Comparison of ENCODE assay signal across 12 cellular contexts in the genomic region with DNA sequence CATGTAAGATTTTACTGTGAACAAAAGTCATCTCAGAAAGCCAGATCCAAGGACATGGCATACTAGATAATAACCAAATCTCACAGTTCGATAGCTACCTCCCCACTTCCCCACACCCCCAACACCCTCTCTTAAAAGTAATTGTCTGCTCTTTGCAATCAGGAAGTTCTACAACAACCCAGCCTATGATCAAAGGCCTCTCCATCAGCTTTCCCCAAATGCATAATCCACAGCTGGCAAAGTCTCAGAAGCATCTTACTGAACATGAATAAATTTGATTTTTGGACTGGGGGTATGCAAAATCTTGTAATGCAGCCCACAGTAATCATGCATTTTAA.
DNase-seq lines count a peak whose midpoint lies in the region; TF ChIP-seq lines count a peak whose summit lies in the region.
"Had no signal": no experiment of that assay in that cellular context is flagged by ENCODE, and none has a peak within 500 bp of the region (broad histone marks: within the 10 kb centered on the region; RNA-seq: fewer than 3 reads in every experiment).

No MANE protein-coding gene starts in this region.

- no peak overlapping the region for H3K4me3 ChIP-seq in HL-60 (replicated peaks; ENCODE audit: insufficient read depth, low read length)
- H3K4me3 ChIP-seq in neutrophil (ENCODE audit: low read depth in 1 of 2, low read length in 1 of 2): peak overlapping the region in 1 of 2 experiments; percentile 46
- H3K4me3 ChIP-seq: upper lobe of left lung had no signal

- H3K9me3 ChIP-seq in neutrophil: no peaks in the 10 kb centered on the region
- H3K9me3 ChIP-seq: upper lobe of left lung had no signal

- peak overlapping the region; percentile 80 for H3K27ac Mint-ChIP-seq in T-helper 2 cell treated with Interferon-gamma antibody and Interleukin-4, amounts not matched to agents 5 μg/mL and 100 μg/mL, for 36 hours
- H3K27ac Mint-ChIP-seq in activated T-helper 1 cell treated with anti-CD3 and anti-CD28 coated beads, Interleukin-12 subunit alpha, Interleukin-12 subunit beta, Interleukin-2, Interleukin-4 antibody, amounts not matched to agents 30 ng/mL and 10 ng/mL and 1 ng/mL, durations not matched to agents 14 hours and 24 hours and 36 hours: peak overlapping the region; percentile 91
- H3K27ac Mint-ChIP-seq: nephron progenitor cell had no signal

- no peak for DNase-seq in T-helper 2 cell treated with Interferon-gamma antibody and Interleukin-4, amounts not matched to agents 5 μg/mL and 100 μg/mL, for 36 hours (ENCODE audit: low spot score)
- DNase-seq in T-helper 2 cell (no peak), HL-60 (ENCODE audit: low read depth in 1 of 2, low spot score in 1 of 2) (peak in 1 of 2 experiments; percentile 57), GF-D8 (lab: John Stamatoyannopoulos, UW) (no peak), T1000 (lab: John Stamatoyannopoulos, UW) (no peak), HuH-7.5 (ENCODE audit: low spot score) (no peak)
- DNase-seq in activated T-helper 1 cell treated with anti-CD3 and anti-CD28 coated beads, Interleukin-12 subunit alpha, Interleukin-12 subunit beta, Interleukin-2, Interleukin-4 antibody, amounts not matched to agents 30 ng/mL and 10 ng/mL and 1 ng/mL, durations not matched to agents 14 hours and 24 hours and 36 hours (ENCODE audit: low spot score): no peak
- DNase-seq: activated CD4-positive, alpha-beta T cell treated with anti-CD3 and anti-CD28 coated beads for 4 hours; kidney; nephron progenitor cell; upper lobe of left lung had no signal

- peaks cover 32% of the 10 kb centered on the region for H3K36me3 Mint-ChIP-seq in T-helper 2 cell treated with Interferon-gamma antibody and Interleukin-4, amounts not matched to agents 5 μg/mL and 100 μg/mL, for 36 hours (ENCODE audit: low read depth)
- peaks cover 12% of the 10 kb centered on the region for H3K36me3 Mint-ChIP-seq in activated T-helper 1 cell treated with anti-CD3 and anti-CD28 coated beads, Interleukin-12 subunit alpha, Interleukin-12 subunit beta, Interleukin-2, Interleukin-4 antibody, amounts not matched to agents 30 ng/mL and 10 ng/mL and 1 ng/mL, durations not matched to agents 14 hours and 24 hours and 36 hours (ENCODE audit: low read depth)

- H3K27me3 ChIP-seq in HL-60 (ENCODE audit: insufficient read depth, poor library complexity, severe bottlenecking): no peaks in the 10 kb centered on the region
- no peaks in the 10 kb centered on the region for H3K27me3 ChIP-seq in neutrophil
- H3K27me3 ChIP-seq: upper lobe of left lung had no signal

- TF ChIP-seq CTCF in HL-60 (IDR thresholded peaks at IDR 0.05; ENCODE audit: insufficient read depth, low read length): no peak
- no peak for TF ChIP-seq CTCF in neutrophil (IDR thresholded peaks at IDR 0.05)

- peaks cover 76% of the 10 kb centered on the region for H3K4me1 Mint-ChIP-seq in T-helper 2 cell treated with Interferon-gamma antibody and Interleukin-4, amounts not matched to agents 5 μg/mL and 100 μg/mL, for 36 hours (ENCODE audit: low read depth)
- H3K4me1 Mint-ChIP-seq in activated T-helper 1 cell treated with anti-CD3 and anti-CD28 coated beads, Interleukin-12 subunit alpha, Interleukin-12 subunit beta, Interleukin-2, Interleukin-4 antibody, amounts not matched to agents 30 ng/mL and 10 ng/mL and 1 ng/mL, durations not matched to agents 14 hours and 24 hours and 36 hours (ENCODE audit: low read depth): peaks cover 79% of the 10 kb centered on the region
- H3K4me1 Mint-ChIP-seq: nephron progenitor cell had no signal

- H3K9me3 Mint-ChIP-seq in T-helper 2 cell treated with Interferon-gamma antibody and Interleukin-4, amounts not matched to agents 5 μg/mL and 100 μg/mL, for 36 hours: no peaks in the 10 kb centered on the region
- no peaks in the 10 kb centered on the region for H3K9me3 Mint-ChIP-seq in activated T-helper 1 cell treated with anti-CD3 and anti-CD28 coated beads, Interleukin-12 subunit alpha, Interleukin-12 subunit beta, Interleukin-2, Interleukin-4 antibody, amounts not matched to agents 30 ng/mL and 10 ng/mL and 1 ng/mL, durations not matched to agents 14 hours and 24 hours and 36 hours
- H3K9me3 Mint-ChIP-seq: nephron progenitor cell had no signal

- peak overlapping the region; percentile 83 for H3K4me3 Mint-ChIP-seq in T-helper 2 cell treated with Interferon-gamma antibody and Interleukin-4, amounts not matched to agents 5 μg/mL and 100 μg/mL, for 36 hours
- H3K4me3 Mint-ChIP-seq in activated T-helper 1 cell treated with anti-CD3 and anti-CD28 coated beads, Interleukin-12 subunit alpha, Interleukin-12 subunit beta, Interleukin-2, Interleukin-4 antibody, amounts not matched to agents 30 ng/mL and 10 ng/mL and 1 ng/mL, durations not matched to agents 14 hours and 24 hours and 36 hours: peak overlapping the region; percentile 64
- H3K4me3 Mint-ChIP-seq: nephron progenitor cell had no signal

- intact Hi-C loops in activated T-helper 1 cell treated with anti-CD3 and anti-CD28 coated beads, Interleukin-12 subunit alpha, Interleukin-12 subunit beta, Interleukin-2, Interleukin-4 antibody, amounts not matched to agents 30 ng/mL and 10 ng/mL and 1 ng/mL, durations not matched to agents 14 hours and 24 hours and 36 hours (cut with micrococcal nuclease): loop anchor here (1.0 to 2.0 kb wide), 3 partner anchors 9 to 68 kb away; no protein-coding TSS in a partner anchor

- peak overlapping the region; percentile 87 for H3K27ac ChIP-seq in HL-60 (replicated peaks)
- peak overlapping the region; percentile 87 for H3K27ac ChIP-seq in neutrophil

- H3K27me3 Mint-ChIP-seq in T-helper 2 cell treated with Interferon-gamma antibody and Interleukin-4, amounts not matched to agents 5 μg/mL and 100 μg/mL, for 36 hours (ENCODE audit: low read depth): no peaks in the 10 kb centered on the region
- no peaks in the 10 kb centered on the region for H3K27me3 Mint-ChIP-seq in activated T-helper 1 cell treated with anti-CD3 and anti-CD28 coated beads, Interleukin-12 subunit alpha, Interleukin-12 subunit beta, Interleukin-2, Interleukin-4 antibody, amounts not matched to agents 30 ng/mL and 10 ng/mL and 1 ng/mL, durations not matched to agents 14 hours and 24 hours and 36 hours (ENCODE audit: insufficient read depth)

- no peaks in the 10 kb centered on the region for H3K36me3 ChIP-seq in neutrophil
- H3K36me3 ChIP-seq: upper lobe of left lung had no signal

- H3K4me1 ChIP-seq in neutrophil (ENCODE audit: control insufficient read depth in 1 of 2, insufficient read depth in 1 of 2, low read depth in 1 of 2, low read length in 1 of 2): peaks cover 53 to 77% of the 10 kb centered on the region in 2 experiments
